ENCODE assay signal across 8 cellular contexts in genomic region chr12:50084775-50085614, GRCh38. TPM values are rescaled to one million over a fixed set of nuclear protein-coding genes. Genes with fewer than 3 reads are reported as not detected.
A peak's percentile ranks its signal among the peaks of the same experiment; 100 is the strongest.
DNase-seq lines count a peak whose midpoint lies in the region; ATAC-seq and TF ChIP-seq lines count a peak whose summit lies in the region.

Gene SMARCD1 (plus strand): TSS chr12:50085342. CDS start chr12:50085370, 28 bp downstream.

- H3K4me1 Mint-ChIP-seq in activated T-helper 17 cell treated with anti-CD3 and anti-CD28 coated beads, Interleukin-2, amount 50 U/mL, for 72 hours = peaks cover 31% of the 10 kb centered on the region
- H3K4me1 Mint-ChIP-seq in natural killer cell treated with Interleukin-12 subunit alpha and Interleukin-12 subunit beta and Interleukin-15 and Interleukin-18, amount 100 ng/mL, for 72 hours (ENCODE audit: low read depth in 2 of 2) = peaks cover 29 to 37% of the 10 kb centered on the region in 2 donors

- peak within 1 kb of the TSS; percentile 95 for H3K27ac Mint-ChIP-seq in activated T-helper 17 cell treated with anti-CD3 and anti-CD28 coated beads, Interleukin-2, amount 50 U/mL, for 72 hours
- H3K27ac Mint-ChIP-seq in natural killer cell treated with Interleukin-12 subunit alpha and Interleukin-12 subunit beta and Interleukin-15 and Interleukin-18, amount 100 ng/mL, for 72 hours = peak within 1 kb of the TSS; percentile 93 to 95

- peak within 1 kb of the TSS; percentile 80 to 98 for H3K4me3 ChIP-seq in DND-41 (ENCODE audit: low read depth in 1 of 2, low read length in 2 of 2)

- H3K4me3 Mint-ChIP-seq in activated T-helper 17 cell treated with anti-CD3 and anti-CD28 coated beads, Interleukin-2, amount 50 U/mL, for 72 hours = peak within 1 kb of the TSS; percentile 95
- peak within 1 kb of the TSS; percentile 95 for H3K4me3 Mint-ChIP-seq in natural killer cell treated with Interleukin-12 subunit alpha and Interleukin-12 subunit beta and Interleukin-15 and Interleukin-18, amount 100 ng/mL, for 72 hours

- peak; percentile 87 for TF ChIP-seq CTCF in DND-41 (IDR thresholded peaks at IDR 0.05; ENCODE audit: borderline replicate concordance, extremely low read depth, low read length, poor library complexity, severe bottlenecking)

- H3K4me2 ChIP-seq in DND-41 (ENCODE audit: insufficient read depth, low read length) = peak within 1 kb of the TSS; percentile 97

- no peaks in the 10 kb centered on the region for H3K9me3 Mint-ChIP-seq in activated T-helper 17 cell treated with anti-CD3 and anti-CD28 coated beads, Interleukin-2, amount 50 U/mL, for 72 hours
- no peaks in the 10 kb centered on the region for H3K9me3 Mint-ChIP-seq in natural killer cell treated with Interleukin-12 subunit alpha and Interleukin-12 subunit beta and Interleukin-15 and Interleukin-18, amount 100 ng/mL, for 72 hours

- no peaks in the 10 kb centered on the region for H3K27me3 Mint-ChIP-seq in activated T-helper 17 cell treated with anti-CD3 and anti-CD28 coated beads, Interleukin-2, amount 50 U/mL, for 72 hours
- no peaks in the 10 kb centered on the region for H3K27me3 Mint-ChIP-seq in natural killer cell treated with Interleukin-12 subunit alpha and Interleukin-12 subunit beta and Interleukin-15 and Interleukin-18, amount 100 ng/mL, for 72 hours

- H3K27ac ChIP-seq in DND-41 (ENCODE audit: low read length) = peak within 1 kb of the TSS; percentile 88

- H4K20me1 ChIP-seq in DND-41 (ENCODE audit: insufficient read depth, low read length) = peaks cover 26% of the 10 kb centered on the region

- peak; percentile 91 for ATAC-seq in DND-41 (ENCODE audit: insufficient read depth, low read depth)
- peak; percentile 87 for ATAC-seq in GM21786 (IDR thresholded peaks at IDR 0.05; ENCODE audit: unreplicated experiment)
- peak; percentile 91 for ATAC-seq in activated T-helper 17 cell treated with anti-CD3 and anti-CD28 coated beads, Interleukin-2, amount 50 U/mL, for 72 hours (replicated peaks)
- peak; percentile 95 to 96 for ATAC-seq in natural killer cell treated with Interleukin-12 subunit alpha and Interleukin-12 subunit beta and Interleukin-15 and Interleukin-18, amount 100 ng/mL, for 72 hours
- peak; percentile 95 for ATAC-seq in stimulated activated naive CD8-positive, alpha-beta T cell treated with anti-CD3 and anti-CD28 coated beads, Interleukin-15, Interleukin-2, amounts not matched to agents 100 U/mL and 50 U/mL, for 24 hours

- peak within 1 kb of the TSS; percentile 99 for H2AFZ ChIP-seq in DND-41 (ENCODE audit: low read depth, low read length)

- DNase-seq in DND-41 = peak; percentile 95
- DNase-seq in Kasumi-1 (lab: John Stamatoyannopoulos, UW) = peak; percentile 91 to 97
- peak; percentile 93 for DNase-seq in RPMI8226
- peak; percentile 90 for DNase-seq in fibroblast of peridontal ligament (ENCODE audit: extremely low read depth)
- peak; percentile 91 for DNase-seq in natural killer cell treated with Interleukin-12 subunit alpha and Interleukin-12 subunit beta and Interleukin-15 and Interleukin-18, amount 100 ng/mL, for 72 hours (ENCODE audit: low spot score)
- peak; percentile 90 for DNase-seq in stimulated activated naive CD8-positive, alpha-beta T cell treated with anti-CD3 and anti-CD28 coated beads, Interleukin-15, Interleukin-2, amounts not matched to agents 100 U/mL and 50 U/mL, for 24 hours

- peaks cover 39% of the 10 kb centered on the region for H3K36me3 Mint-ChIP-seq in activated T-helper 17 cell treated with anti-CD3 and anti-CD28 coated beads, Interleukin-2, amount 50 U/mL, for 72 hours (ENCODE audit: low read depth)
- peaks cover 4% of the 10 kb centered on the region for H3K36me3 Mint-ChIP-seq in natural killer cell treated with Interleukin-12 subunit alpha and Interleukin-12 subunit beta and Interleukin-15 and Interleukin-18, amount 100 ng/mL, for 72 hours

- H3K79me2 ChIP-seq in DND-41 (ENCODE audit: insufficient read depth, low read length) = peaks cover 49% of the 10 kb centered on the region

- peaks cover 43% of the 10 kb centered on the region for H3K4me1 ChIP-seq in DND-41 (ENCODE audit: insufficient read depth, low read length)

- no peaks in the 10 kb centered on the region for H3K27me3 ChIP-seq in DND-41 (ENCODE audit: insufficient read depth, low read length, poor library complexity)

- H3K9ac ChIP-seq in DND-41 (ENCODE audit: low read depth, low read length) = peak within 1 kb of the TSS; percentile 79

- H3K9me3 ChIP-seq in DND-41 (ENCODE audit: insufficient read depth, low read length, severe bottlenecking) = no peaks in the 10 kb centered on the region

- peaks cover 41% of the 10 kb centered on the region for H3K36me3 ChIP-seq in DND-41 (ENCODE audit: insufficient read depth, low read length)

RNA-seq across cellular contexts. Expression of gene SMARCD1, which starts in this region (rescaled TPM):
- total RNA-seq in activated T-helper 17 cell treated with anti-CD3 and anti-CD28 coated beads, Interleukin-2, amount 50 U/mL, for 72 hours = 10 to 100 TPM; 29.4 to 57.3 TPM
- 100 to 1,000 TPM in 1 of 2 donors, 10 to 100 TPM in 1; 69.5 to 112 TPM for total RNA-seq in natural killer cell treated with Interleukin-12 subunit alpha and Interleukin-12 subunit beta and Interleukin-15 and Interleukin-18, amount 100 ng/mL, for 72 hours

Comparison
In these comparisons a context has a peak if more than half of its experiments do, and no peak if none do; other contexts are left out.
1. Peak in every context shown above with its lines: DNase-seq, ATAC-seq, H3K4me3 ChIP-seq and H3K27ac ChIP-seq.